In the genomic region with DNA sequence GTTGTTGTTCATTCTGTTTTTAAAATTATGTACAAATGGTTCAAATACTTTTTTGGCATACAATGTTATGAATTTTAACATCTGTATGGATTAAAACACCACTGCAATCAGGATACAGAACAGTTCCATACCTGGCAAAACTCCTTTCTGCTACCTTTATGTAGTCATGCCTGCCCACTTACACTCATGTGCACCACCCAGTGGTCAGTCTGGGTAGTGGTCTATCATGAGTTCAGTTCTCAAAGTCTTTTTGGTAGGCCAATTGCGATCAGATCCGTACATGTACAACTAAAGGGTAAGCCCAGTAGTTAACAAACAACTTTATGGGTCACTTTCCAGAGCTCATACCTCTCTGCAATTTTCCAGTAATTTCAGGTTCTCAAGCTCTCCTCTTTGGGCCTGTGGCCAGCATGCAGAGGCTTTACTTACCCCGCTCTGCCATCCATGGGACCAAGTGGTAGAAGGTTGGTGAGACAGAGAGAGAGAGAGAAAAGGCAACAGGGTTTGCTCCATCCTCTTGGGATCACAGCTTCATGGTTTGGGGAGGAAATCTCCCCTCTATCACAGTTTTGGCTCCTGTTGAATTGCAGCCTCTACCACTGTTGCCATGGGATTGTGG, we compare ENCODE assay signal across 8 cellular contexts.
DNase-seq lines count a peak whose midpoint lies in the region; ATAC-seq and FAIRE-seq lines count a peak whose summit lies in the region.

No MANE protein-coding gene starts in this region.

- no peaks in the 10 kb centered on the region for H3K4me1 ChIP-seq in naive thymus-derived CD4-positive, alpha-beta T cell (ENCODE audit: control insufficient read depth in 2 of 2, insufficient read depth in 2 of 2, low read length in 2 of 2)

- CTCF ChIA-PET in naive thymus-derived CD4-positive, alpha-beta T cell (lab: Charles Lee): no interaction called here

- H3K4me3 ChIP-seq in naive thymus-derived CD4-positive, alpha-beta T cell (ENCODE audit: low read length): no peak overlapping the region

- POLR2A ChIA-PET in naive thymus-derived CD4-positive, alpha-beta T cell (lab: Charles Lee): no interaction called here

- no peak overlapping the region for H3K27ac ChIP-seq in naive thymus-derived CD4-positive, alpha-beta T cell (ENCODE audit: low read depth, low read length)

- H3K4me1 Mint-ChIP-seq in naive thymus-derived CD4-positive, alpha-beta T cell: no peaks in the 10 kb centered on the region
- H3K4me1 Mint-ChIP-seq in stimulated activated naive CD8-positive, alpha-beta T cell treated with anti-CD3 and anti-CD28 coated beads, Interleukin-15, amount 100 ng/mL, for 72 hours: no peaks in the 10 kb centered on the region

- no peaks in the 10 kb centered on the region for H3K27me3 ChIP-seq in naive thymus-derived CD4-positive, alpha-beta T cell (ENCODE audit: control insufficient read depth in 2 of 2, insufficient read depth in 2 of 2, low read length in 2 of 2)

- no peaks in the 10 kb centered on the region for H3K36me3 ChIP-seq in naive thymus-derived CD4-positive, alpha-beta T cell (ENCODE audit: control insufficient read depth in 2 of 3, insufficient read depth in 3 of 3, low read length in 3 of 3)

- no peak overlapping the region for H3K27ac Mint-ChIP-seq in naive thymus-derived CD4-positive, alpha-beta T cell
- no peak overlapping the region for H3K27ac Mint-ChIP-seq in stimulated activated naive CD8-positive, alpha-beta T cell treated with anti-CD3 and anti-CD28 coated beads, Interleukin-15, amount 100 ng/mL, for 72 hours

- no peaks in the 10 kb centered on the region for H3K9me3 ChIP-seq in naive thymus-derived CD4-positive, alpha-beta T cell (ENCODE audit: control insufficient read depth in 2 of 3, low read length in 3 of 3)

- peaks cover 0 to 3% (median 0%) of the 10 kb centered on the region in 11 donors for H3K9me3 Mint-ChIP-seq in naive thymus-derived CD4-positive, alpha-beta T cell
- no peaks in the 10 kb centered on the region for H3K9me3 Mint-ChIP-seq in stimulated activated naive CD8-positive, alpha-beta T cell treated with anti-CD3 and anti-CD28 coated beads, Interleukin-15, amount 100 ng/mL, for 72 hours

- DNase-seq in NCI-H524 (lab: John Stamatoyannopoulos, UW) (peak; percentile 46 to 65), NCI-H524 treated with DMSO at 0.1 percent for 48 hours (lab: John Stamatoyannopoulos, UW) (no peak), NCI-H526 (lab: John Stamatoyannopoulos, UW) (peak; percentile 9 to 65)
- DNase-seq in activated CD8-positive, alpha-beta memory T cell treated with anti-CD3 and anti-CD28 coated beads for 24 hours: peak; percentile 81
- DNase-seq in naive thymus-derived CD4-positive, alpha-beta T cell: peak; percentile 5 to 58 (median 32)
- peak; percentile 52 to 58 for DNase-seq in stimulated activated naive CD8-positive, alpha-beta T cell treated with anti-CD3 and anti-CD28 coated beads, Interleukin-15, amount 100 ng/mL, for 72 hours

- no peak overlapping the region for H3K4me3 Mint-ChIP-seq in naive thymus-derived CD4-positive, alpha-beta T cell
- no peak overlapping the region for H3K4me3 Mint-ChIP-seq in stimulated activated naive CD8-positive, alpha-beta T cell treated with anti-CD3 and anti-CD28 coated beads, Interleukin-15, amount 100 ng/mL, for 72 hours

- intact Hi-C loops in naive thymus-derived CD4-positive, alpha-beta T cell (cut with micrococcal nuclease): loop anchor here (2.0 to 5.0 kb wide), 2 partner anchors 393 to 395 kb away; no protein-coding TSS in a partner anchor

- peak; percentile 85 for ATAC-seq in HG02623 (IDR thresholded peaks at IDR 0.05; ENCODE audit: unreplicated experiment)
- ATAC-seq in naive thymus-derived CD4-positive, alpha-beta T cell: peak; percentile 78
- ATAC-seq in stimulated activated naive CD8-positive, alpha-beta T cell treated with anti-CD3 and anti-CD28 coated beads, Interleukin-15, amount 100 ng/mL, for 72 hours: peak; percentile 64

- peaks cover 0 to 8% (median 0%) of the 10 kb centered on the region in 5 donors for H3K36me3 Mint-ChIP-seq in naive thymus-derived CD4-positive, alpha-beta T cell

- peaks cover 26 to 55% (median 40%) of the 10 kb centered on the region in 5 donors for H3K27me3 Mint-ChIP-seq in naive thymus-derived CD4-positive, alpha-beta T cell
- peaks cover 21% of the 10 kb centered on the region for H3K27me3 Mint-ChIP-seq in stimulated activated naive CD8-positive, alpha-beta T cell treated with anti-CD3 and anti-CD28 coated beads, Interleukin-15, amount 100 ng/mL, for 72 hours

- FAIRE-seq in endometrium (lab: Jason Lieb, UNC): peak; percentile 8
